In genomic region chr12:92140919-92141536, GRCh38 we compare ENCODE assay signal across 8 cellular contexts. TPM values are rescaled to one million over a fixed set of nuclear protein-coding genes. Genes with fewer than 3 reads are reported as not detected.
A peak's percentile ranks its signal among the peaks of the same experiment; 100 is the strongest.
DNase-seq lines count a peak whose midpoint lies in the region; ATAC-seq and TF ChIP-seq lines count a peak whose summit lies in the region.

No MANE protein-coding gene starts in this region.

- peak overlapping the region; percentile 45 for H3K27ac ChIP-seq in Karpas-422 (ENCODE audit: low read length)
- H3K27ac ChIP-seq in colonic mucosa, result peak overlapping the region; percentile 99

- peaks cover 0 to 4% (median 0%) of the 10 kb centered on the region in 5 donors for H3K27me3 Mint-ChIP-seq in naive thymus-derived CD8-positive, alpha-beta T cell

- no peak overlapping the region for H2AFZ ChIP-seq in Karpas-422 (ENCODE audit: low read length)

- H3K9me2 ChIP-seq in Karpas-422 (replicated peaks; ENCODE audit: insufficient read depth, low read length), result no peaks in the 10 kb centered on the region

- H3K9me3 Mint-ChIP-seq in naive thymus-derived CD8-positive, alpha-beta T cell, result peaks cover 0 to 12% (median 0%) of the 10 kb centered on the region in 9 donors

- intact Hi-C loops in colonic mucosa (cut with DNase I), result loop anchor here (5.0 kb wide), 2 partner anchors 69 to 329 kb away; no protein-coding TSS in a partner anchor

- DNase-seq in BJ (ENCODE audit: low read depth) (no peak), Karpas-422 (peak; percentile 61), colonic mucosa (no peak), HEK293T (ENCODE audit: extremely low spot score) (no peak), NCI-H345 (lab: John Stamatoyannopoulos, UW) (no peak), ecto neural progenitor cell (ENCODE audit: low spot score) (no peak)
- DNase-seq in naive thymus-derived CD8-positive, alpha-beta T cell, result no peak

- no peak for ATAC-seq in naive thymus-derived CD8-positive, alpha-beta T cell
- no peak for ATAC-seq in GM19463 (IDR thresholded peaks at IDR 0.05; ENCODE audit: unreplicated experiment)

- H3K9ac ChIP-seq in Karpas-422 (ENCODE audit: low read length) (peak overlapping the region; percentile 22; the same call in 1 of the 2 replicates), colonic mucosa (ENCODE audit: low read depth in 2 of 2, low read length in 2 of 2) (peak overlapping the region in 1 of 2 donors; percentile 99)

- H3K4me3 Mint-ChIP-seq in naive thymus-derived CD8-positive, alpha-beta T cell, result peak overlapping the region; percentile 89 to 100 (median 98)

- peak overlapping the region; percentile 91 to 100 (median 99) for H3K27ac Mint-ChIP-seq in naive thymus-derived CD8-positive, alpha-beta T cell

- H3K36me3 ChIP-seq in BJ (ENCODE audit: control insufficient read depth, insufficient read depth, low read length) (no peaks in the 10 kb centered on the region), Karpas-422 (ENCODE audit: insufficient read depth, low read length) (peaks cover 30% of the 10 kb centered on the region), colonic mucosa (no peaks in the 10 kb centered on the region)

- CTCF ChIA-PET in BJ (lab: Yijun Ruan, JAX) (interaction anchor here (0.9 kb wide), 1 partner anchor 562 kb away, joined by 3 read pairs; no protein-coding TSS in a partner anchor), HEK293T (lab: Yijun Ruan, JAX) (no interaction called here)

- H3K4me1 Mint-ChIP-seq in naive thymus-derived CD8-positive, alpha-beta T cell, result peaks cover 6 to 36% (median 25%) of the 10 kb centered on the region in 4 donors

- peaks cover 66 to 84% (median 74%) of the 10 kb centered on the region in 3 donors for H3K36me3 Mint-ChIP-seq in naive thymus-derived CD8-positive, alpha-beta T cell

- H3K4me3 ChIP-seq in BJ (ENCODE audit: low read depth, low read length) (peak overlapping the region; percentile 98), Karpas-422 (ENCODE audit: low read length) (peak overlapping the region; percentile 79), colonic mucosa (peak overlapping the region; percentile 82)

- H3K9me3 ChIP-seq in Karpas-422 (ENCODE audit: low read length) (no peaks in the 10 kb centered on the region), colonic mucosa (no peaks in the 10 kb centered on the region)

- peaks cover 74% of the 10 kb centered on the region for H3K4me1 ChIP-seq in Karpas-422 (ENCODE audit: low read length)
- H3K4me1 ChIP-seq in colonic mucosa, result peaks cover 16% of the 10 kb centered on the region

- H3K27me3 ChIP-seq in BJ (ENCODE audit: control insufficient read depth, insufficient read depth, low read length) (no peaks in the 10 kb centered on the region), Karpas-422 (ENCODE audit: low read length) (no peaks in the 10 kb centered on the region), colonic mucosa (no peaks in the 10 kb centered on the region)

- POLR2A ChIA-PET in BJ (lab: Charles Lee), result interaction anchor here (0.7 kb wide), 1 partner anchor 430 kb away, joined by 3 read pairs; no protein-coding TSS in a partner anchor
- POLR2A ChIA-PET in naive thymus-derived CD8-positive, alpha-beta T cell (lab: Charles Lee), result interaction anchor here (0.7 to 7.8 kb wide), 20 partner anchors 8 to 563 kb away, joined by 3 to 283 read pairs (median 8); no protein-coding TSS in a partner anchor
- POLR2A ChIA-PET in HEK293T (lab: Yijun Ruan, JAX), result no interaction called here

- TF ChIP-seq CTCF in BJ (IDR thresholded peaks at IDR 0.05; ENCODE audit: insufficient read depth, low read depth, low read length), result no peak
- no peak for TF ChIP-seq CTCF in colonic mucosa (IDR thresholded peaks at IDR 0.05)

- peak overlapping the region; percentile 77 for H3K4me2 ChIP-seq in Karpas-422 (ENCODE audit: low read depth, low read length, poor library complexity, severe bottlenecking)

- peaks cover 72% of the 10 kb centered on the region; the same call in 1 of the 2 replicates for H4K20me1 ChIP-seq in Karpas-422 (ENCODE audit: insufficient read depth, low read depth, low read length)

- H3K79me2 ChIP-seq in Karpas-422 (ENCODE audit: low read length), result peaks cover 73% of the 10 kb centered on the region

TF ChIP-seq in HEK293T, 16 proteins besides CTCF, POLR2A, EP300 and RAD21:
- no peak for TF ChIP-seq FOXM1 (IDR thresholded peaks at IDR 0.05; ENCODE audit: borderline replicate concordance)
- TF ChIP-seq, protein P1, sequence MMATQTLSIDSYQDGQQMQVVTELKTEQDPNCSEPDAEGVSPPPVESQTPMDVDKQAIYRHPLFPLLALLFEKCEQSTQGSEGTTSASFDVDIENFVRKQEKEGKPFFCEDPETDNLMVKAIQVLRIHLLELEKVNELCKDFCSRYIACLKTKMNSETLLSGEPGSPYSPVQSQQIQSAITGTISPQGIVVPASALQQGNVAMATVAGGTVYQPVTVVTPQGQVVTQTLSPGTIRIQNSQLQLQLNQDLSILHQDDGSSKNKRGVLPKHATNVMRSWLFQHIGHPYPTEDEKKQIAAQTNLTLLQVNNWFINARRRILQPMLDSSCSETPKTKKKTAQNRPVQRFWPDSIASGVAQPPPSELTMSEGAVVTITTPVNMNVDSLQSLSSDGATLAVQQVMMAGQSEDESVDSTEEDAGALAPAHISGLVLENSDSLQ (IDR thresholded peaks at IDR 0.05), result no peak
- no peak for TF ChIP-seq HDGF (IDR thresholded peaks at IDR 0.05; ENCODE audit: borderline replicate concordance)
- TF ChIP-seq CTBP1 (IDR thresholded peaks at IDR 0.05; ENCODE audit: borderline replicate concordance), result no peak
- no peak for TF ChIP-seq TARDBP (IDR thresholded peaks at IDR 0.05)
- TF ChIP-seq SUZ12 (IDR thresholded peaks at IDR 0.05), result no peak
- TF ChIP-seq ZNF384 (IDR thresholded peaks at IDR 0.05), result no peak
- no peak for TF ChIP-seq FOXK2 (IDR thresholded peaks at IDR 0.05)
- TF ChIP-seq L3MBTL2 (conservative IDR thresholded peaks at IDR 0.05), result no peak
- no peak for TF ChIP-seq ARNT (IDR thresholded peaks at IDR 0.05)

RNA-seq across cellular contexts. Expression of gene BTG1, which starts 4.6 kb away (rescaled TPM):
- 73.8 and 81.3 TPM in 2 replicates for polyA plus RNA-seq in BJ (2011; rRNA removed)
- polyA minus RNA-seq in BJ (2011; rRNA and poly(A)+ RNA removed), result 66.4 and 77.9 TPM in 2 replicates
- 6.8 and 12.4 TPM in 2 replicates for total RNA-seq in Karpas-422 (2014; rRNA removed; shearing (Covaris generic); ENCODE audit: low replicate concordance)
- 100 to 1,000 TPM in 1 of 2 donors, 10 to 100 TPM in 1; 87.1 to 152 TPM for total RNA-seq in colonic mucosa
- total RNA-seq in naive thymus-derived CD8-positive, alpha-beta T cell, result 100 to 1,000 TPM; 537 to 544 TPM
- 100 to 1,000 TPM; 705 to 889 (median 719) TPM for polyA plus RNA-seq in naive thymus-derived CD8-positive, alpha-beta T cell
